2 cellular contexts compared by ENCODE assay signal in the genomic region with DNA sequence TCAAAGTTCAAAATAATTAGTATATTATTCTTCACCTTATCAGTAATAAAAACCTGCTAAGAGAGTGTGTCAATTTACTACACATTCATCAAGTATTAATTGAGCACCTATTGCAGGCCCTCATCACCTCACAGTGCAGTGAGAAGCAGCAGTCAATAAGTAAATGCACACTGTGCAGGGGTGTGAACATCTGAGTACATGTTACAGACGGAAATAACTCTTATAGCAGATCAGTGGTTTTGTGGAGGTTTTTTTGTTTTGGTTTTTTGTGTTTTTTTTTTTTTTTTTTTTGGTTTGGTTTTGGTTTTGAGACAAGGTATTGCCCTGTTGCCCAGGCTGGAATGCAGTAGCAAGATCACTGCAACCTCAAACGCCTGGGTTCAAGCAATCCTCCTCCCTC.
TF ChIP-seq lines count a peak whose summit lies in the region.

No MANE protein-coding gene starts in this region.

TF ChIP-seq in IMR-90, 13 proteins besides CTCF, POLR2A, EP300 and RAD21:
- TF ChIP-seq RFX5 (IDR thresholded peaks at IDR 0.05; ENCODE audit: low read depth, low read length) = no peak
- TF ChIP-seq MXI1 (IDR thresholded peaks at IDR 0.05; ENCODE audit: borderline replicate concordance, low read depth, low read length) = no peak
- TF ChIP-seq CHD1 (IDR thresholded peaks at IDR 0.05; ENCODE audit: low read depth, low read length) = no peak
- TF ChIP-seq FOS (IDR thresholded peaks at IDR 0.05; ENCODE audit: low read depth, low read length) = no peak
- TF ChIP-seq NFE2L2 (IDR thresholded peaks at IDR 0.05; ENCODE audit: low read depth, low read length) = no peak
- TF ChIP-seq, protein P1, sequence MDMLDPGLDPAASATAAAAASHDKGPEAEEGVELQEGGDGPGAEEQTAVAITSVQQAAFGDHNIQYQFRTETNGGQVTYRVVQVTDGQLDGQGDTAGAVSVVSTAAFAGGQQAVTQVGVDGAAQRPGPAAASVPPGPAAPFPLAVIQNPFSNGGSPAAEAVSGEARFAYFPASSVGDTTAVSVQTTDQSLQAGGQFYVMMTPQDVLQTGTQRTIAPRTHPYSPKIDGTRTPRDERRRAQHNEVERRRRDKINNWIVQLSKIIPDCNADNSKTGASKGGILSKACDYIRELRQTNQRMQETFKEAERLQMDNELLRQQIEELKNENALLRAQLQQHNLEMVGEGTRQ (IDR thresholded peaks at IDR 0.05; ENCODE audit: low read depth, low read length) = no peak
- no peak for TF ChIP-seq SMC3 (IDR thresholded peaks at IDR 0.05; ENCODE audit: low read depth, low read length)
- TF ChIP-seq BHLHE40 (IDR thresholded peaks at IDR 0.05; ENCODE audit: low read depth, low read length) = no peak
- TF ChIP-seq MAZ (IDR thresholded peaks at IDR 0.05; ENCODE audit: borderline replicate concordance, low read depth, low read length) = no peak
- TF ChIP-seq, protein P2, sequence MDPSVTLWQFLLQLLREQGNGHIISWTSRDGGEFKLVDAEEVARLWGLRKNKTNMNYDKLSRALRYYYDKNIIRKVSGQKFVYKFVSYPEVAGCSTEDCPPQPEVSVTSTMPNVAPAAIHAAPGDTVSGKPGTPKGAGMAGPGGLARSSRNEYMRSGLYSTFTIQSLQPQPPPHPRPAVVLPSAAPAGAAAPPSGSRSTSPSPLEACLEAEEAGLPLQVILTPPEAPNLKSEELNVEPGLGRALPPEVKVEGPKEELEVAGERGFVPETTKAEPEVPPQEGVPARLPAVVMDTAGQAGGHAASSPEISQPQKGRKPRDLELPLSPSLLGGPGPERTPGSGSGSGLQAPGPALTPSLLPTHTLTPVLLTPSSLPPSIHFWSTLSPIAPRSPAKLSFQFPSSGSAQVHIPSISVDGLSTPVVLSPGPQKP (IDR thresholded peaks at IDR 0.05; ENCODE audit: borderline replicate concordance, low read depth, low read length) = no peak
- no peak for TF ChIP-seq CEBPB (IDR thresholded peaks at IDR 0.05; ENCODE audit: low read depth, low read length)
- no peak for TF ChIP-seq RCOR1 (IDR thresholded peaks at IDR 0.05; ENCODE audit: insufficient replicate concordance, low read length)
- TF ChIP-seq MAFK (IDR thresholded peaks at IDR 0.05; ENCODE audit: low read depth, low read length) = no peak

TF ChIP-seq in GM12878, 131 proteins besides CTCF, POLR2A, EP300 and RAD21:
- TF ChIP-seq SREBF1 (IDR thresholded peaks at IDR 0.05; ENCODE audit: low read length) (no peak), YBX1 (IDR thresholded peaks at IDR 0.05) (no peak), RUNX3 (IDR thresholded peaks at IDR 0.05; ENCODE audit: low read length) (peak; percentile 65)
- TF ChIP-seq, protein P3, sequence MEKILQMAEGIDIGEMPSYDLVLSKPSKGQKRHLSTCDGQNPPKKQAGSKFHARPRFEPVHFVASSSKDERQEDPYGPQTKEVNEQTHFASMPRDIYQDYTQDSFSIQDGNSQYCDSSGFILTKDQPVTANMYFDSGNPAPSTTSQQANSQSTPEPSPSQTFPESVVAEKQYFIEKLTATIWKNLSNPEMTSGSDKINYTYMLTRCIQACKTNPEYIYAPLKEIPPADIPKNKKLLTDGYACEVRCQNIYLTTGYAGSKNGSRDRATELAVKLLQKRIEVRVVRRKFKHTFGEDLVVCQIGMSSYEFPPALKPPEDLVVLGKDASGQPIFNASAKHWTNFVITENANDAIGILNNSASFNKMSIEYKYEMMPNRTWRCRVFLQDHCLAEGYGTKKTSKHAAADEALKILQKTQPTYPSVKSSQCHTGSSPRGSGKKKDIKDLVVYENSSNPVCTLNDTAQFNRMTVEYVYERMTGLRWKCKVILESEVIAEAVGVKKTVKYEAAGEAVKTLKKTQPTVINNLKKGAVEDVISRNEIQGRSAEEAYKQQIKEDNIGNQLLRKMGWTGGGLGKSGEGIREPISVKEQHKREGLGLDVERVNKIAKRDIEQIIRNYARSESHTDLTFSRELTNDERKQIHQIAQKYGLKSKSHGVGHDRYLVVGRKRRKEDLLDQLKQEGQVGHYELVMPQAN (conservative IDR thresholded peaks at IDR 0.05) = no peak
TF ChIP-seq in GM12878: peak in this region for 1.
